15 cellular contexts compared by ENCODE assay signal in genomic region chr9:110802416-110803035, GRCh38.
A peak's percentile ranks its signal among the peaks of the same experiment; 100 is the strongest.
DNase-seq lines count a peak whose midpoint lies in the region; ATAC-seq, FAIRE-seq and TF ChIP-seq lines count a peak whose summit lies in the region.
"Had no signal": no experiment of that assay in that cellular context is flagged by ENCODE, and none has a peak within 500 bp of the region (broad histone marks: within the 10 kb centered on the region; RNA-seq: fewer than 3 reads in every experiment).

No MANE protein-coding gene starts in this region.

- dilution Hi-C loops in endothelial cell of umbilical vein (cut with MboI; ENCODE audit: extremely low pct_ligation_motif_present, low sequenced_read_pairs), result no loop called here

- H3K9ac ChIP-seq in endothelial cell of umbilical vein (replicated peaks; ENCODE audit: extremely low read depth, insufficient read depth, low read length), result no peak overlapping the region

- H3K36me3 Mint-ChIP-seq in CD14-positive monocyte, result peaks cover 0 to 3% of the 10 kb centered on the region in 2 donors
- H3K36me3 Mint-ChIP-seq in naive thymus-derived CD4-positive, alpha-beta T cell, result peaks cover 0 to 2% (median 0%) of the 10 kb centered on the region in 5 donors
- H3K36me3 Mint-ChIP-seq: activated CD8-positive, alpha-beta memory T cell treated with anti-CD3 and anti-CD28 coated beads, Interleukin-2, amount 10 ng/mL, durations not matched to agents 7 days and 5 days had no signal

- TF ChIP-seq CTCF in CD14-positive monocyte (IDR thresholded peaks at IDR 0.05), result no peak
- TF ChIP-seq CTCF in endothelial cell of umbilical vein (IDR thresholded peaks at IDR 0.05; ENCODE audit: extremely low read depth in 1 of 2, insufficient read depth in 1 of 2, low read depth in 1 of 2, low read length in 2 of 2), result no peak

- H3K27me3 Mint-ChIP-seq in CD14-positive monocyte (ENCODE audit: low read depth in 3 of 3), result no peaks in the 10 kb centered on the region
- peaks cover 0 to under 1% (median 0%) of the 10 kb centered on the region in 5 donors for H3K27me3 Mint-ChIP-seq in naive thymus-derived CD4-positive, alpha-beta T cell
- H3K27me3 Mint-ChIP-seq: activated CD8-positive, alpha-beta memory T cell treated with anti-CD3 and anti-CD28 coated beads, Interleukin-2, amount 10 ng/mL, durations not matched to agents 7 days and 5 days had no signal

- peak overlapping the region; percentile 14 to 87 for H3K4me3 Mint-ChIP-seq in CD14-positive monocyte
- H3K4me3 Mint-ChIP-seq in naive thymus-derived CD4-positive, alpha-beta T cell, result no peak overlapping the region
- H3K4me3 Mint-ChIP-seq: activated CD8-positive, alpha-beta memory T cell treated with anti-CD3 and anti-CD28 coated beads, Interleukin-2, amount 10 ng/mL, durations not matched to agents 7 days and 5 days had no signal

- peak overlapping the region; percentile 10 to 92 (median 87) for H3K27ac Mint-ChIP-seq in CD14-positive monocyte
- H3K27ac Mint-ChIP-seq in naive thymus-derived CD4-positive, alpha-beta T cell, result no peak overlapping the region
- H3K27ac Mint-ChIP-seq: activated CD8-positive, alpha-beta memory T cell treated with anti-CD3 and anti-CD28 coated beads, Interleukin-2, amount 10 ng/mL, durations not matched to agents 7 days and 5 days had no signal

- H3K4me1 ChIP-seq in endothelial cell of umbilical vein (ENCODE audit: control insufficient read depth, extremely low read depth, insufficient read depth, low read length), result peaks cover 9% of the 10 kb centered on the region
- H3K4me1 ChIP-seq in naive thymus-derived CD4-positive, alpha-beta T cell (ENCODE audit: control insufficient read depth in 2 of 2, insufficient read depth in 2 of 2, low read length in 2 of 2), result no peaks in the 10 kb centered on the region
- H3K4me1 ChIP-seq: pancreas had no signal

- H4K20me1 ChIP-seq in endothelial cell of umbilical vein (replicated peaks; ENCODE audit: control insufficient read depth, extremely low read depth, insufficient read depth, low read length), result no peaks in the 10 kb centered on the region

- POLR2A ChIA-PET in endothelial cell of umbilical vein (lab: Charles Lee), result no interaction called here
- POLR2A ChIA-PET in naive thymus-derived CD4-positive, alpha-beta T cell (lab: Charles Lee), result no interaction called here

- H3K4me3 ChIP-seq in endothelial cell of umbilical vein (replicated peaks in 1 of 3; ENCODE audit: insufficient read depth in 1 of 3, low read depth in 1 of 3, low read length in 3 of 3), result no peak overlapping the region
- no peak overlapping the region for H3K4me3 ChIP-seq in naive thymus-derived CD4-positive, alpha-beta T cell (ENCODE audit: low read length)
- H3K4me3 ChIP-seq: adrenal gland, pancreas had no signal

- no peaks in the 10 kb centered on the region for H3K27me3 ChIP-seq in endothelial cell of umbilical vein (ENCODE audit: control insufficient read depth in 2 of 2, insufficient read depth in 2 of 2, low read length in 2 of 2)
- no peaks in the 10 kb centered on the region for H3K27me3 ChIP-seq in naive thymus-derived CD4-positive, alpha-beta T cell (ENCODE audit: control insufficient read depth in 2 of 2, insufficient read depth in 2 of 2, low read length in 2 of 2)
- H3K27me3 ChIP-seq: adrenal gland, pancreas had no signal

- intact Hi-C loops in CD14-positive monocyte (cut with micrococcal nuclease) (no loop called here), endothelial cell of umbilical vein (cut with micrococcal nuclease) (no loop called here)
- intact Hi-C loops in naive thymus-derived CD4-positive, alpha-beta T cell (cut with micrococcal nuclease), result no loop called here

- H3K4me2 ChIP-seq in endothelial cell of umbilical vein (ENCODE audit: insufficient read depth, low read length), result no peak overlapping the region

- DNase-seq in CD14-positive monocyte (ENCODE audit: low spot score) (peak; percentile 55), MV-4-11 (lab: John Stamatoyannopoulos, UW) (peak; percentile 95), endothelial cell of umbilical vein (ENCODE audit: low read depth, low spot score) (no peak), NCI-H2227 treated with DMSO at 0.1 percent for 48 hours (lab: John Stamatoyannopoulos, UW) (no peak), NCI-H2171 (lab: John Stamatoyannopoulos, UW) (no peak)
- DNase-seq in naive thymus-derived CD4-positive, alpha-beta T cell, result no peak
- no peak for DNase-seq in stimulated activated CD4-positive, alpha-beta T cell treated with anti-CD3 and anti-CD28 coated beads, Interleukin-2, amount 100 ng/mL, for 24 hours
- DNase-seq: activated CD8-positive, alpha-beta memory T cell treated with anti-CD3 and anti-CD28 coated beads, Interleukin-2, amount 10 ng/mL, durations not matched to agents 7 days and 5 days; adrenal gland; kidney; NCI-H187 treated with DMSO at 0.1 percent for 48 hours; pancreas; substantia nigra had no signal

- no peaks in the 10 kb centered on the region for H3K36me3 ChIP-seq in endothelial cell of umbilical vein (ENCODE audit: control insufficient read depth in 2 of 2, extremely low read depth in 1 of 2, insufficient read depth in 2 of 2, low read length in 2 of 2)
- H3K36me3 ChIP-seq in naive thymus-derived CD4-positive, alpha-beta T cell (ENCODE audit: control insufficient read depth in 2 of 3, insufficient read depth in 3 of 3, low read length in 3 of 3), result no peaks in the 10 kb centered on the region
- H3K36me3 ChIP-seq: adrenal gland, pancreas had no signal

- TF ChIP-seq POLR2A in endothelial cell of umbilical vein (IDR thresholded peaks at IDR 0.05; ENCODE audit: low read depth, low read length), result no peak

- no peaks in the 10 kb centered on the region for H3K9me1 ChIP-seq in endothelial cell of umbilical vein (replicated peaks; ENCODE audit: control insufficient read depth, extremely low read depth, insufficient read depth, low read length)

- ATAC-seq in naive thymus-derived CD4-positive, alpha-beta T cell, result peak; percentile 61
- ATAC-seq in GM21619 (IDR thresholded peaks at IDR 0.05; ENCODE audit: unreplicated experiment), result no peak
- ATAC-seq: activated CD8-positive, alpha-beta memory T cell treated with anti-CD3 and anti-CD28 coated beads, Interleukin-2, amount 10 ng/mL, durations not matched to agents 7 days and 5 days had no signal

- no TSS peak for BruUV-seq in endothelial cell of umbilical vein (replicated peaks; lab: Mats Ljungman, UMichigan)

- H3K9me3 Mint-ChIP-seq in CD14-positive monocyte, result peaks cover 0 to 2% (median 0%) of the 10 kb centered on the region in 7 donors
- peaks cover 0 to 14% (median 2%) of the 10 kb centered on the region in 11 donors for H3K9me3 Mint-ChIP-seq in naive thymus-derived CD4-positive, alpha-beta T cell

- CTCF ChIA-PET in endothelial cell of umbilical vein (lab: Charles Lee), result no interaction called here
- CTCF ChIA-PET in naive thymus-derived CD4-positive, alpha-beta T cell (lab: Charles Lee), result no interaction called here

- no peaks in the 10 kb centered on the region for H3K79me2 ChIP-seq in endothelial cell of umbilical vein (ENCODE audit: control insufficient read depth, insufficient read depth, low read length)

- H3K9me3 ChIP-seq in endothelial cell of umbilical vein (replicated peaks; ENCODE audit: control insufficient read depth, insufficient read depth, low read length), result no peaks in the 10 kb centered on the region
- no peaks in the 10 kb centered on the region for H3K9me3 ChIP-seq in naive thymus-derived CD4-positive, alpha-beta T cell (ENCODE audit: control insufficient read depth in 2 of 3, low read length in 3 of 3)
- H3K9me3 ChIP-seq: adrenal gland, pancreas had no signal

- no peak for FAIRE-seq in endothelial cell of umbilical vein (lab: Jason Lieb, UNC)
- FAIRE-seq: HTR-8/SVneo, kidney, pancreas had no signal

- H3K4me1 Mint-ChIP-seq in CD14-positive monocyte, result peaks cover 25% of the 10 kb centered on the region
- peaks cover 0 to 2% (median 0%) of the 10 kb centered on the region in 7 donors for H3K4me1 Mint-ChIP-seq in naive thymus-derived CD4-positive, alpha-beta T cell
- H3K4me1 Mint-ChIP-seq: activated CD8-positive, alpha-beta memory T cell treated with anti-CD3 and anti-CD28 coated beads, Interleukin-2, amount 10 ng/mL, durations not matched to agents 7 days and 5 days had no signal

- peak overlapping the region; percentile 41 for H2AFZ ChIP-seq in endothelial cell of umbilical vein (ENCODE audit: low read depth, low read length)

- H3K27ac ChIP-seq in endothelial cell of umbilical vein (ENCODE audit: insufficient read depth, low read depth, low read length), result no peak overlapping the region
- no peak overlapping the region for H3K27ac ChIP-seq in naive thymus-derived CD4-positive, alpha-beta T cell (ENCODE audit: low read depth, low read length)
- H3K27ac ChIP-seq: pancreas had no signal

TF ChIP-seq in endothelial cell of umbilical vein, 7 proteins besides CTCF, POLR2A, EP300 and RAD21:
- no peak for TF ChIP-seq GATA2 (IDR thresholded peaks at IDR 0.05; ENCODE audit: insufficient read depth, insufficient read length, low read depth, low read length)
TF ChIP-seq in endothelial cell of umbilical vein: peak in this region for 0.

Comparison
In these comparisons a context has a peak if more than half of its experiments do, and no peak if none do; other contexts are left out.
1. DNase-seq: peak in CD14-positive monocyte (single experiment) and MV-4-11 (single experiment); none in endothelial cell of umbilical vein (single experiment), naive thymus-derived CD4-positive, alpha-beta T cell (0 of 9), stimulated activated CD4-positive, alpha-beta T cell treated with anti-CD3 and anti-CD28 coated beads, Interleukin-2, amount 100 ng/mL, for 24 hours (0 of 2), NCI-H2227 treated with DMSO at 0.1 percent for 48 hours (single experiment) and NCI-H2171 (single experiment).
2. H3K27ac Mint-ChIP-seq: peak in CD14-positive monocyte (7 of 7); none in naive thymus-derived CD4-positive, alpha-beta T cell (0 of 9).
3. H3K4me3 Mint-ChIP-seq: peak in CD14-positive monocyte (2 of 2); none in naive thymus-derived CD4-positive, alpha-beta T cell (0 of 10).